Comparison of ENCODE assay signal across 1 cellular context in genomic region chr12:22935501-22935900, GRCh38.
TF ChIP-seq lines count a peak whose summit lies in the region.

No MANE protein-coding gene starts in this region.

TF ChIP-seq in K562, 482 proteins besides CTCF, POLR2A, EP300 and RAD21 (continued from another document):
- TF ChIP-seq GMEB1 (CRISPR knock-in tag; IDR thresholded peaks at IDR 0.05), result no peak
